9 cellular contexts compared by ENCODE assay signal in genomic region chr18:51211552-51211951, GRCh38. TPM values are rescaled to one million over a fixed set of nuclear protein-coding genes. Genes with fewer than 3 reads are reported as not detected.
DNase-seq lines count a peak whose midpoint lies in the region; ATAC-seq and TF ChIP-seq lines count a peak whose summit lies in the region.
"Had no signal": no experiment of that assay in that cellular context is flagged by ENCODE, and none has a peak within 500 bp of the region (broad histone marks: within the 10 kb centered on the region; RNA-seq: fewer than 3 reads in every experiment).

No MANE protein-coding gene starts in this region.

- H3K4me3 ChIP-seq in RWPE2 (ENCODE audit: severe bottlenecking) = no peak overlapping the region
- H3K4me3 ChIP-seq in epithelial cell of esophagus (ENCODE audit: low read length) = no peak overlapping the region

- ATAC-seq in HG02973 (IDR thresholded peaks at IDR 0.05; ENCODE audit: unreplicated experiment) (peak; percentile 93), RWPE2 (ENCODE audit: low read depth) (peak; percentile 81)

- H3K36me3 Mint-ChIP-seq in progenitor cell of endocrine pancreas (ENCODE audit: insufficient read depth) = no peaks in the 10 kb centered on the region
- H3K36me3 Mint-ChIP-seq: activated naive CD4-positive, alpha-beta T cell treated with anti-CD3 and anti-CD28 coated beads, Interleukin-2, amount 50 U/mL, for 24 hours had no signal

- H3K27me3 Mint-ChIP-seq in progenitor cell of endocrine pancreas = peaks cover 7% of the 10 kb centered on the region
- H3K27me3 Mint-ChIP-seq: activated naive CD4-positive, alpha-beta T cell treated with anti-CD3 and anti-CD28 coated beads, Interleukin-2, amount 50 U/mL, for 24 hours had no signal

- no peaks in the 10 kb centered on the region for H3K27me3 ChIP-seq in RWPE2 (ENCODE audit: insufficient read depth, poor library complexity, severe bottlenecking)

- H3K27ac ChIP-seq in RWPE2 (ENCODE audit: poor library complexity, severe bottlenecking) = no peak overlapping the region

- no peaks in the 10 kb centered on the region for H3K9me3 ChIP-seq in RWPE2 (ENCODE audit: severe bottlenecking)

- no peaks in the 10 kb centered on the region for H3K9me3 Mint-ChIP-seq in progenitor cell of endocrine pancreas (ENCODE audit: low read depth)
- H3K9me3 Mint-ChIP-seq: activated naive CD4-positive, alpha-beta T cell treated with anti-CD3 and anti-CD28 coated beads, Interleukin-2, amount 50 U/mL, for 24 hours had no signal

- H3K4me1 ChIP-seq in RWPE2 (ENCODE audit: insufficient read depth, poor library complexity, severe bottlenecking) = peaks cover 4% of the 10 kb centered on the region

- peak; percentile 41 for DNase-seq in activated naive CD4-positive, alpha-beta T cell treated with Interleukin-2 at 50 U/mL for 16 hours
- DNase-seq in activated naive CD4-positive, alpha-beta T cell treated with anti-CD3 and anti-CD28 coated beads, Interleukin-2, amount 50 U/mL, for 16 hours = no peak
- DNase-seq in RWPE2 (ENCODE audit: low spot score) (no peak), epithelial cell of esophagus (ENCODE audit: low read depth) (peak; percentile 54), progenitor cell of endocrine pancreas (ENCODE audit: low spot score, unreplicated experiment) (no peak), NCI-H2029 (lab: John Stamatoyannopoulos, UW) (no peak)
- DNase-seq in stimulated activated CD4-positive, alpha-beta T cell treated with anti-CD3 and anti-CD28 coated beads, Interleukin-4, amount 100 ng/mL, for 24 hours = peak; percentile 39

- no peak overlapping the region for H3K4me3 Mint-ChIP-seq in progenitor cell of endocrine pancreas (ENCODE audit: low read depth)
- H3K4me3 Mint-ChIP-seq: activated naive CD4-positive, alpha-beta T cell treated with anti-CD3 and anti-CD28 coated beads, Interleukin-2, amount 50 U/mL, for 24 hours had no signal

- no peaks in the 10 kb centered on the region for H3K36me3 ChIP-seq in RWPE2 (ENCODE audit: low read depth)

- H3K27ac Mint-ChIP-seq in progenitor cell of endocrine pancreas = no peak overlapping the region
- H3K27ac Mint-ChIP-seq: activated naive CD4-positive, alpha-beta T cell treated with anti-CD3 and anti-CD28 coated beads, Interleukin-2, amount 50 U/mL, for 24 hours had no signal

- TF ChIP-seq CTCF in RWPE2 (IDR thresholded peaks at IDR 0.05; ENCODE audit: poor library complexity, severe bottlenecking) (no peak), epithelial cell of esophagus (IDR thresholded peaks at IDR 0.05; ENCODE audit: insufficient read depth, low read depth, low read length, missing control alignments) (no peak), progenitor cell of endocrine pancreas (IDR thresholded peaks at IDR 0.05; ENCODE audit: unreplicated experiment) (no peak)

- H3K4me1 Mint-ChIP-seq in progenitor cell of endocrine pancreas (ENCODE audit: low read depth) = no peaks in the 10 kb centered on the region

RNA-seq across cellular contexts. Expression of gene MEX3C, which starts 14.1 kb away (rescaled TPM):
- 86.2 and 91.1 TPM in 2 replicates for total RNA-seq in progenitor cell of endocrine pancreas

Comparison
In these comparisons a context has a peak if more than half of its experiments do, and no peak if none do; other contexts are left out.
1. DNase-seq: peak in activated naive CD4-positive, alpha-beta T cell treated with Interleukin-2 at 50 U/mL for 16 hours (single experiment), epithelial cell of esophagus (single experiment) and stimulated activated CD4-positive, alpha-beta T cell treated with anti-CD3 and anti-CD28 coated beads, Interleukin-4, amount 100 ng/mL, for 24 hours (single experiment); none in activated naive CD4-positive, alpha-beta T cell treated with anti-CD3 and anti-CD28 coated beads, Interleukin-2, amount 50 U/mL, for 16 hours (single experiment), RWPE2 (single experiment), progenitor cell of endocrine pancreas (single experiment) and NCI-H2029 (single experiment).